ENCODE assay signal across 14 cellular contexts in the genomic region with DNA sequence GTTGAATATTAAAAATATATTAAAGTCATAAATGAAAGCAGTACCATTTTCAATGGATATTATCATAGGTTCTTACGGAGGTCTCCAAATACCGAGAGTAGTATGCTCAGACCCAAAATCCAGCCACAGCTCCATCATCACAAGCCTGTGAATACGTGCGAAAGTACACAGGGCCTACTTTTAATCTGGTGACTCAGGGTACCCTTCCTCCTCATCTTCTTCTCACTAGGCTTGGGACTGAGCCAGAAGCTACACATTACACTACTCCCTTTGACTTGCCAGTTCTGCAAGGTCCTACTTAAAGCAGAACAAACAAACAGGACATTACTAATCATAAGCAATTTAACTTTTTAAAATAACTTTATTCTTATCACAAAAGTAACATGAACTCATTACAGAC. TPM values are rescaled to one million over a fixed set of nuclear protein-coding genes. Genes with fewer than 3 reads are reported as not detected.
A peak's percentile ranks its signal among the peaks of the same experiment; 100 is the strongest.
DNase-seq lines count a peak whose midpoint lies in the region; ATAC-seq, FAIRE-seq and TF ChIP-seq lines count a peak whose summit lies in the region.
"Had no signal": no experiment of that assay in that cellular context is flagged by ENCODE, and none has a peak within 500 bp of the region (broad histone marks: within the 10 kb centered on the region; RNA-seq: fewer than 3 reads in every experiment).

No MANE protein-coding gene starts in this region.

- no peaks in the 10 kb centered on the region for H3K9me3 Mint-ChIP-seq in nephron progenitor cell

- peak; percentile 55 for DNase-seq in HFF-Myc (ENCODE audit: extremely low read depth, low read depth)
- DNase-seq in bronchial epithelial cell (ENCODE audit: low read depth) = peak; percentile 92
- no peak for DNase-seq in nephron progenitor cell
- DNase-seq in DMS153 (lab: John Stamatoyannopoulos, UW) = no peak
- DNase-seq in NCI-H2029 (lab: John Stamatoyannopoulos, UW) = no peak
- DNase-seq in NAMALWA (ENCODE audit: low spot score) = no peak
- DNase-seq: anterior cingulate cortex; Caco-2; NCI-H187 treated with DMSO at 0.1 percent for 48 hours; stimulated activated CD4-positive, alpha-beta T cell treated with anti-CD3 and anti-CD28 coated beads, Interleukin-15, amount 100 ng/mL, for 24 hours; T-helper 9 cell had no signal

- H3K4me1 Mint-ChIP-seq in nephron progenitor cell = no peaks in the 10 kb centered on the region

- H3K36me3 ChIP-seq in BLaER1 treated with 17β-estradiol and CSF1 and Interleukin-3, amounts not matched to agents 10 nM and 100 nM = peaks cover 11 to 41% (median 31%) of the 10 kb centered on the region in 11 experiments; a peak in 21 of 22 replicates
- H3K36me3 ChIP-seq in bronchial epithelial cell (ENCODE audit: control insufficient read depth, insufficient read depth, low read length) = no peaks in the 10 kb centered on the region

- H3K27me3 ChIP-seq in BLaER1 treated with 17β-estradiol and CSF1 and Interleukin-3, amounts not matched to agents 10 nM and 100 nM = no peaks in the 10 kb centered on the region
- no peaks in the 10 kb centered on the region for H3K27me3 ChIP-seq in bronchial epithelial cell (ENCODE audit: control insufficient read depth, insufficient read depth, low read length)

- TF ChIP-seq CTCF in HFF-Myc (IDR thresholded peaks at IDR 0.05; ENCODE audit: low read depth, low read length, missing control alignments) (no peak), bronchial epithelial cell (IDR thresholded peaks at IDR 0.05; ENCODE audit: insufficient read depth, low read length, severe bottlenecking) (no peak), nephron progenitor cell (IDR thresholded peaks at IDR 0.05) (no peak)

- H3K27me3 Mint-ChIP-seq in nephron progenitor cell (ENCODE audit: low read depth, poor library complexity) = peaks cover 5% of the 10 kb centered on the region

- FAIRE-seq in bronchial epithelial cell (lab: Jason Lieb, UNC) = no peak
- FAIRE-seq: keratinocyte had no signal

- H3K4me3 Mint-ChIP-seq in nephron progenitor cell = no peak overlapping the region

- H3K27ac ChIP-seq in BLaER1 treated with 17β-estradiol and CSF1 and Interleukin-3, amounts not matched to agents 10 nM and 100 nM = peak overlapping the region in 8 of 11 experiments; percentile 29 to 89 (median 46); a peak in 14 of 22 replicates

- peaks cover 5% of the 10 kb centered on the region for H3K36me3 Mint-ChIP-seq in nephron progenitor cell (ENCODE audit: low read depth)

- no peak for ATAC-seq in HG02763 (IDR thresholded peaks at IDR 0.05; ENCODE audit: unreplicated experiment)

- peak overlapping the region in 4 of 11 experiments; percentile 23 to 66 (median 52); a peak in 7 of 22 replicates for H3K4me2 ChIP-seq in BLaER1 treated with 17β-estradiol and CSF1 and Interleukin-3, amounts not matched to agents 10 nM and 100 nM

- H4K20me1 ChIP-seq in BLaER1 treated with 17β-estradiol and CSF1 and Interleukin-3, amounts not matched to agents 10 nM and 100 nM = peaks cover 0 to 17% (median 0%) of the 10 kb centered on the region in 11 experiments; a peak in 2 of 22 replicates

- no peak overlapping the region for H3K4me3 ChIP-seq in BLaER1 treated with 17β-estradiol and CSF1 and Interleukin-3, amounts not matched to agents 10 nM and 100 nM
- H3K4me3 ChIP-seq in HFF-Myc (replicated peaks; ENCODE audit: low read depth, low read length) = no peak overlapping the region
- no peak overlapping the region for H3K4me3 ChIP-seq in bronchial epithelial cell (ENCODE audit: low read depth, low read length)

- H3K4me1 ChIP-seq in BLaER1 treated with 17β-estradiol and CSF1 and Interleukin-3, amounts not matched to agents 10 nM and 100 nM = peaks cover 35 to 100% (median 59%) of the 10 kb centered on the region in 10 experiments
- H3K4me1 ChIP-seq: Caco-2 had no signal

- peaks cover 0 to 10% (median 0%) of the 10 kb centered on the region in 11 experiments; a peak in 3 of 22 replicates for H3K9me3 ChIP-seq in BLaER1 treated with 17β-estradiol and CSF1 and Interleukin-3, amounts not matched to agents 10 nM and 100 nM (replicated peaks in 1 of 11)
- H3K9me3 ChIP-seq: Caco-2 had no signal

- peak overlapping the region; percentile 37 for H3K27ac Mint-ChIP-seq in nephron progenitor cell

- H3K9ac ChIP-seq in BLaER1 treated with 17β-estradiol and CSF1 and Interleukin-3, amounts not matched to agents 10 nM and 100 nM = no peak overlapping the region

RNA-seq across cellular contexts. Expression of a gene that starts 7.6 kb away (rescaled TPM):
- 32.8 and 34.2 TPM in 2 replicates for total RNA-seq in bronchial epithelial cell

Comparison
In these comparisons a context has a peak if more than half of its experiments do, and no peak if none do; other contexts are left out.
1. DNase-seq: peak in HFF-Myc (single experiment) and bronchial epithelial cell (single experiment); none in nephron progenitor cell (single experiment), DMS153 (single experiment), NCI-H2029 (single experiment) and NAMALWA (single experiment).